In the genomic region with DNA sequence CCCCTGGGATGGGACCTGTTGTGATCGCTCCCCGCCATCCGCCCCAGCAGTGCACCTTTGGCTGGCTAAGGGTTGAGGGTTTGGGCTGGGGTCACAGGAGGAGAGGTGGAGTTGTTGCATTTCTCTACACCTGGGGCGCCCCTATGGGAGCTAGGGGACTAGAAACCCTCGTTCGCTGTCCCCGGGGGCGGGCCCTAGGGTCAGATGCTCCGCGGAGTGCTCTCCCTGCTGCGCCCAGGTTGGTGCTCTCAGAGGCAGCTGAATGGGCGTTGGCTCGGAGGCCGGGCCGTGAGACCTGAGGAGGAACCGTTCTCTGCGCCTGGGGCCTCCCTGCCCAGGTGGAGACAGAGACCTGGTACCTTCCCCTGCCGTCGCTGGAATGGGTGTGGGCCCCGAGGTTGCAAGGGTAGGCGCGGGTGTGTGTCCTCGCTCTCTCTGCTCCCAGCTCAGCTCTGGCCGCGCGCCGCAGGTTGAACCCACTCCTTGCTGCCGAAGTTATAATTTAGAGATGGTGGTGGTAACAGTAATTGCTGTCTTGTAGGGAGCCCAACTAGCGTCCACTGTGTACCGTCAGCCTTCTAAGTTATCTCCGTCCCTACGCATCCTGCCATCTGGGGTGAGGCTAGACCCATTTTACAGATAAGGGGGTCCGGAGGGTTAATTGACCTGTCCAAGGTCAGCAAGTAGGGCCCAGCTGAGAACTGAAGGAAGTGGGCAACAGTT, we compare ENCODE assay signal across 8 cellular contexts. TPM values are rescaled to one million over a fixed set of nuclear protein-coding genes. Genes with fewer than 3 reads are reported as not detected.
A peak's percentile ranks its signal among the peaks of the same experiment; 100 is the strongest.
DNase-seq lines count a peak whose midpoint lies in the region; ATAC-seq and TF ChIP-seq lines count a peak whose summit lies in the region.

No MANE protein-coding gene starts in this region.

- no peak for TF ChIP-seq EP300 in sigmoid colon (IDR thresholded peaks at IDR 0.05)

- ATAC-seq in HG03378 (IDR thresholded peaks at IDR 0.05; ENCODE audit: unreplicated experiment): no peak

- TF ChIP-seq CTCF in cardiac muscle cell (IDR thresholded peaks at IDR 0.05; ENCODE audit: low read depth, low read length): no peak
- TF ChIP-seq CTCF in sigmoid colon (IDR thresholded peaks at IDR 0.05): no peak

- H3K4me3 ChIP-seq in MG63 (peak overlapping the region; percentile 86), cardiac muscle cell (peak overlapping the region; percentile 88), sigmoid colon (peak overlapping the region; percentile 68 to 94 (median 84))

- TF ChIP-seq POLR2A in sigmoid colon (IDR thresholded peaks at IDR 0.05): no peak

- H3K27ac ChIP-seq in cardiac muscle cell (no peak overlapping the region), sigmoid colon (peak overlapping the region; percentile 86 to 93 (median 88))

- intact Hi-C loops in sigmoid colon (cut with DNase I): loop anchor here (2.0 to 5.0 kb wide), 6 partner anchors 57 to 298 kb away; a partner anchor contains a TSS

- H3K4me1 ChIP-seq in cardiac muscle cell (ENCODE audit: low read depth) (no peaks in the 10 kb centered on the region), sigmoid colon (peaks cover 0 to 51% (median 43%) of the 10 kb centered on the region in 4 donors)

- H3K27me3 ChIP-seq in MG63 (no peaks in the 10 kb centered on the region), cardiac muscle cell (no peaks in the 10 kb centered on the region), sigmoid colon (no peaks in the 10 kb centered on the region)

- H3K36me3 ChIP-seq in MG63: peaks cover 9% of the 10 kb centered on the region
- H3K36me3 ChIP-seq in cardiac muscle cell: no peaks in the 10 kb centered on the region
- H3K36me3 ChIP-seq in sigmoid colon: no peaks in the 10 kb centered on the region

- DNase-seq in NCI-H2171 treated with DMSO at 0.1 percent for 48 hours (lab: John Stamatoyannopoulos, UW) (peak; percentile 5), NCI-H2171 (lab: John Stamatoyannopoulos, UW) (no peak), MG63 (no peak), cardiac muscle cell (ENCODE audit: low read depth in 1 of 2, low spot score in 1 of 2) (no peak), sigmoid colon (peak; percentile 67), NCI-H446 (lab: John Stamatoyannopoulos, UW) (no peak)
- DNase-seq in activated effector memory CD4-positive, alpha-beta T cell treated with anti-CD3 and anti-CD28 coated beads, Interleukin-2, amount 50 U/mL, for 16 hours: peak; percentile 73

- WGBS in sigmoid colon, 2 donors: 4 to 13% methylated on average over 33 of the region's 33 CpGs

- H3K9me3 ChIP-seq in MG63 (no peaks in the 10 kb centered on the region), cardiac muscle cell (ENCODE audit: low read depth) (no peaks in the 10 kb centered on the region), sigmoid colon (no peaks in the 10 kb centered on the region)

RNA-seq across cellular contexts. Expression of a gene that starts 1.0 kb away (rescaled TPM):
- total RNA-seq in MG63 (2014; rRNA removed; shearing (Covaris generic); ENCODE audit: low replicate concordance): 103 and 128 TPM in 2 replicates
- 25.2 and 28.7 TPM in 2 replicates for total RNA-seq in cardiac muscle cell
- 12.1 and 13.8 TPM in 2 replicates for polyA plus RNA-seq in cardiac muscle cell
- total RNA-seq in sigmoid colon: 100 to 1,000 TPM in 1 of 4 donors, 10 to 100 TPM in 3; 51.7 to 121 (median 76.7) TPM
- polyA plus RNA-seq in sigmoid colon: 100 to 1,000 TPM; 109 to 277 (median 121) TPM

Comparison
In these comparisons a context has a peak if more than half of its experiments do, and no peak if none do; other contexts are left out.
1. DNase-seq: peak in NCI-H2171 treated with DMSO at 0.1 percent for 48 hours (single experiment), activated effector memory CD4-positive, alpha-beta T cell treated with anti-CD3 and anti-CD28 coated beads, Interleukin-2, amount 50 U/mL, for 16 hours (single experiment) and sigmoid colon (single experiment); none in NCI-H2171 (single experiment), MG63 (single experiment), cardiac muscle cell (0 of 2) and NCI-H446 (0 of 2).
2. Peak in every context shown above with its lines, with median percentiles within 50 percentile points of each other: H3K4me3 ChIP-seq.